Comparison of ENCODE assay signal across 10 cellular contexts in genomic region chr6:124888581-124889371, GRCh38.
A peak's percentile ranks its signal among the peaks of the same experiment; 100 is the strongest.
DNase-seq lines count a peak whose midpoint lies in the region; ATAC-seq and TF ChIP-seq lines count a peak whose summit lies in the region.
"Had no signal": no experiment of that assay in that cellular context is flagged by ENCODE, and none has a peak within 500 bp of the region (broad histone marks: within the 10 kb centered on the region; RNA-seq: fewer than 3 reads in every experiment).

No MANE protein-coding gene starts in this region.

- DNase-seq in Caki2 (ENCODE audit: low read depth) = peak; percentile 64
- no peak for DNase-seq in T-helper 17 cell
- DNase-seq in mesenchymal stem cell = peak; percentile 62
- DNase-seq in NCI-H1105 treated with DMSO at 0.1 percent for 48 hours (lab: John Stamatoyannopoulos, UW) = no peak
- DNase-seq in NCI-H2227 (lab: John Stamatoyannopoulos, UW; ENCODE audit: unreplicated experiment) = no peak
- DNase-seq in SJCRH30 = no peak
- no peak for DNase-seq in erythroblast (lab: John Stamatoyannopoulos, UW)
- DNase-seq: anterior cingulate cortex, NCI-H1930 had no signal

- H2AK5ac ChIP-seq in mesenchymal stem cell (ENCODE audit: low read length, severe bottlenecking) = no peak overlapping the region

- H4K91ac ChIP-seq in mesenchymal stem cell (ENCODE audit: low read length) = no peak overlapping the region

- H3K4me3 Mint-ChIP-seq in T-helper 17 cell = peak overlapping the region; percentile 79

- no peak overlapping the region for H2AFZ ChIP-seq in mesenchymal stem cell (ENCODE audit: low read depth, low read length)

- no peak overlapping the region for H3K23ac ChIP-seq in mesenchymal stem cell (ENCODE audit: low read length in 2 of 2)

- peak overlapping the region; percentile 47 for H3K9ac ChIP-seq in mesenchymal stem cell (ENCODE audit: low read length)

- H3K36me3 Mint-ChIP-seq in T-helper 17 cell (ENCODE audit: low read depth) = no peaks in the 10 kb centered on the region

- H3K4ac ChIP-seq in mesenchymal stem cell (ENCODE audit: low read depth in 1 of 2, low read length in 2 of 2) = no peak overlapping the region

- H3K27me3 ChIP-seq in mesenchymal stem cell (ENCODE audit: control insufficient read depth in 1 of 2, insufficient read depth in 1 of 2, low read length in 2 of 2) (no peaks in the 10 kb centered on the region), SJCRH30 (no peaks in the 10 kb centered on the region)

- H3K4me1 Mint-ChIP-seq in T-helper 17 cell = peaks cover 13% of the 10 kb centered on the region

- no peak overlapping the region for H2BK15ac ChIP-seq in mesenchymal stem cell (ENCODE audit: low read depth, poor library complexity, severe bottlenecking)

- in situ Hi-C loops in Caki2 (cut with HindIII; ENCODE audit: low pct_unique_long_range_greater_than_20kb, low sequenced_read_pairs) = no loop called here

- H2BK5ac ChIP-seq in mesenchymal stem cell (ENCODE audit: low read depth, low read length, poor library complexity, severe bottlenecking) = peak overlapping the region; percentile 82

- H3K36me3 ChIP-seq in mesenchymal stem cell (ENCODE audit: control insufficient read depth in 1 of 2, insufficient read depth in 2 of 2, low read depth in 1 of 2, low read length in 2 of 2) (no peaks in the 10 kb centered on the region), SJCRH30 (no peaks in the 10 kb centered on the region)

- ATAC-seq in GM21619 (IDR thresholded peaks at IDR 0.05; ENCODE audit: unreplicated experiment) = peak; percentile 53
- ATAC-seq in T-helper 17 cell = peak; percentile 27

- no peak overlapping the region for H3K18ac ChIP-seq in mesenchymal stem cell (ENCODE audit: low read depth in 1 of 2, low read length in 2 of 2)

- TF ChIP-seq POLR2A in erythroblast (IDR thresholded peaks at IDR 0.05; ENCODE audit: low read length) = no peak

- H3K4me3 ChIP-seq in mesenchymal stem cell (ENCODE audit: insufficient read depth in 1 of 2, low read depth in 1 of 2, low read length in 2 of 2) = peak overlapping the region in 1 of 2 experiments; percentile 64
- H3K4me3 ChIP-seq in SJCRH30 = no peak overlapping the region

- no peak overlapping the region for H3K14ac ChIP-seq in mesenchymal stem cell (ENCODE audit: low read length in 2 of 2)

- H3K4me1 ChIP-seq in mesenchymal stem cell (ENCODE audit: control insufficient read depth, insufficient read depth, low read depth, low read length) = peaks cover 11% of the 10 kb centered on the region
- H3K4me1 ChIP-seq in SJCRH30 = no peaks in the 10 kb centered on the region

- H3K27ac ChIP-seq in mesenchymal stem cell (ENCODE audit: low read length, poor library complexity, severe bottlenecking) (peak overlapping the region; percentile 99), SJCRH30 (no peak overlapping the region)

- 37% methylated on average over 5 of the region's 5 CpGs for WGBS in mesenchymal stem cell

- H3K9me3 ChIP-seq in T-helper 17 cell (ENCODE audit: control insufficient read depth, low read length, poor library complexity, severe bottlenecking) (no peaks in the 10 kb centered on the region), mesenchymal stem cell (ENCODE audit: control insufficient read depth, low read length) (no peaks in the 10 kb centered on the region), SJCRH30 (replicated peaks) (no peaks in the 10 kb centered on the region)

- H2BK12ac ChIP-seq in mesenchymal stem cell (ENCODE audit: low read length in 2 of 2) = no peak overlapping the region

- no peaks in the 10 kb centered on the region for H3K79me1 ChIP-seq in mesenchymal stem cell (replicated peaks; ENCODE audit: low read length, poor library complexity, severe bottlenecking)

- H2BK120ac ChIP-seq in mesenchymal stem cell (ENCODE audit: low read depth, low read length) = no peak overlapping the region

- H3K4me2 ChIP-seq in mesenchymal stem cell (ENCODE audit: low read length, poor library complexity, severe bottlenecking) = no peak overlapping the region

- H3K27ac Mint-ChIP-seq in T-helper 17 cell = peak overlapping the region; percentile 54

- no peak overlapping the region for H4K8ac ChIP-seq in mesenchymal stem cell (ENCODE audit: low read length)

- no peaks in the 10 kb centered on the region for H3K27me3 Mint-ChIP-seq in T-helper 17 cell

Comparison
In these comparisons a context has a peak if more than half of its experiments do, and no peak if none do; other contexts are left out.
1. DNase-seq: peak in Caki2 (single experiment) and mesenchymal stem cell (single experiment); none in T-helper 17 cell (0 of 3), NCI-H1105 treated with DMSO at 0.1 percent for 48 hours (single experiment), NCI-H2227 (single experiment), SJCRH30 (0 of 2) and erythroblast (0 of 2).